7 cellular contexts compared by ENCODE assay signal in the genomic region with DNA sequence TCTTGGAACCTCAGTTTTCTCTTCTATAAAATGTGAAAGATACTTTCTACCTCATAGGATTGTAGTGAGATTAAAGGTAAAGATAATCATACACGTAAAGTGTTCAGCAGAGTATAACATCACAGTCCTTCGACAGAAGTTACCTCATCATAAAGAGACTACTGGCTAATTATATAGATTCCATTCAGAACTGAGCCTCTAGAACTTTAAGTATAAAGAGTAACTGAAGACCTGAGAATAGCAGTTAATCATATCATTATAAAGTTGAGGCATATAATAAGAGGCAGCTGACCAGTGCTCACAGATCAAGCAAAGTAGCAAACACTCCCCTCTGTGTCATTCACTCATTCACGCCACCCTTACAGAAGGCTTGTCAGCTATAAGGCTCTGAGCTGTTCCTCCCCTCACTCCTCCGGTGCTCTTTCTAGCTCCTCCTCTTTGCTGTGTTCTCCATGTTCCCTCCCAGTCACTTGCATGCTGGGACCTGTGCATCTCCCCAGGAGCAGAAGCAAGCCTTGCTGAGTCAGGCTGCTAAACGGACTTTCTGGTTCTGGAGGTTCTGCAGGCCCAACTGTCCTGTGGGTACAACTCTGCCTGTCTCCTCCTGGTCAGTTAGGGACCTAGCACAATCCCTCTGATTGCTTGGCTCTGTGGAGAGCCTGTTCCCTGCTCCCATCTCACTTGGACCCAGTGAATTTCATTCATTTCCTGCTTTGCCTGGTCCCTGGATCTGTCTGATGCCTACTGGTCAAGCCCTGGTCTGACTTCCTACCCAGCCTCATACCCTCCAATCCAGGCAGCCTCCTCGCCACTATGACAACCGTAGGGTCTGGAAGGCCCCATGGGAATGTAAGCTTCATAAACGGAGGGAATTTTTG. TPM values are rescaled to one million over a fixed set of nuclear protein-coding genes. Genes with fewer than 3 reads are reported as not detected.
DNase-seq lines count a peak whose midpoint lies in the region; ATAC-seq and TF ChIP-seq lines count a peak whose summit lies in the region.

No MANE protein-coding gene starts in this region.

- H3K27me3 Mint-ChIP-seq in activated CD4-positive, alpha-beta memory T cell treated with anti-CD3 and anti-CD28 coated beads for 36 hours, result no peaks in the 10 kb centered on the region
- no peaks in the 10 kb centered on the region for H3K27me3 Mint-ChIP-seq in natural killer cell treated with Interleukin-12 subunit alpha and Interleukin-12 subunit beta and Interleukin-15 and Interleukin-18, amount 100 ng/mL, for 72 hours

- POLR2A ChIA-PET in activated CD4-positive, alpha-beta memory T cell treated with anti-CD3 and anti-CD28 coated beads for 36 hours (lab: Charles Lee), result interaction anchor here (0.6 to 2.4 kb wide), 14 partner anchors 11 to 121 kb away, joined by 3 to 13 read pairs (median 4); a partner anchor contains a TSS

- peaks cover 24% of the 10 kb centered on the region for H3K4me1 Mint-ChIP-seq in activated CD4-positive, alpha-beta memory T cell treated with anti-CD3 and anti-CD28 coated beads for 36 hours (ENCODE audit: low read depth)
- H3K4me1 Mint-ChIP-seq in natural killer cell treated with Interleukin-12 subunit alpha and Interleukin-12 subunit beta and Interleukin-15 and Interleukin-18, amount 100 ng/mL, for 72 hours (ENCODE audit: low read depth in 2 of 2), result peaks cover 65% of the 10 kb centered on the region in 2 donors

- TF ChIP-seq CTCF in omental fat pad (IDR thresholded peaks at IDR 0.05), result no peak

- intact Hi-C loops in activated CD4-positive, alpha-beta memory T cell treated with anti-CD3 and anti-CD28 coated beads for 36 hours (cut with micrococcal nuclease), result loop anchor here (1.0 to 2.0 kb wide), 6 partner anchors 19 to 141 kb away; a partner anchor contains a TSS

- peak; percentile 65 for DNase-seq in activated CD4-positive, alpha-beta memory T cell treated with anti-CD3 and anti-CD28 coated beads for 36 hours
- peak; percentile 74 for DNase-seq in natural killer cell treated with Interleukin-12 subunit alpha and Interleukin-12 subunit beta and Interleukin-15 and Interleukin-18, amount 100 ng/mL, for 72 hours (ENCODE audit: low spot score)
- DNase-seq in omental fat pad (ENCODE audit: low spot score), result no peak
- DNase-seq in HuH-7.5 (ENCODE audit: low spot score), result no peak

- ATAC-seq in GM19372 (IDR thresholded peaks at IDR 0.05; ENCODE audit: low read depth, unreplicated experiment) (peak; percentile 50), HG03108 (IDR thresholded peaks at IDR 0.05; ENCODE audit: unreplicated experiment) (peak; percentile 62), omental fat pad (ENCODE audit: low FRiP score) (no peak), GM19467 (IDR thresholded peaks at IDR 0.05; ENCODE audit: unreplicated experiment) (no peak)
- peak; percentile 82 to 89 for ATAC-seq in natural killer cell treated with Interleukin-12 subunit alpha and Interleukin-12 subunit beta and Interleukin-15 and Interleukin-18, amount 100 ng/mL, for 72 hours

- H3K27ac Mint-ChIP-seq in activated CD4-positive, alpha-beta memory T cell treated with anti-CD3 and anti-CD28 coated beads for 36 hours, result peak overlapping the region; percentile 96
- peak overlapping the region; percentile 97 to 100 for H3K27ac Mint-ChIP-seq in natural killer cell treated with Interleukin-12 subunit alpha and Interleukin-12 subunit beta and Interleukin-15 and Interleukin-18, amount 100 ng/mL, for 72 hours

- H3K9me3 Mint-ChIP-seq in activated CD4-positive, alpha-beta memory T cell treated with anti-CD3 and anti-CD28 coated beads for 36 hours, result no peaks in the 10 kb centered on the region
- peaks cover 6% of the 10 kb centered on the region for H3K9me3 Mint-ChIP-seq in natural killer cell treated with Interleukin-12 subunit alpha and Interleukin-12 subunit beta and Interleukin-15 and Interleukin-18, amount 100 ng/mL, for 72 hours

- CTCF ChIA-PET in activated CD4-positive, alpha-beta memory T cell treated with anti-CD3 and anti-CD28 coated beads for 36 hours (lab: Charles Lee), result interaction anchor here (1.0 to 7.5 kb wide), 36 partner anchors 9 to 329 kb away, joined by 3 to 205 read pairs (median 8); a partner anchor contains a TSS

- H3K4me3 Mint-ChIP-seq in activated CD4-positive, alpha-beta memory T cell treated with anti-CD3 and anti-CD28 coated beads for 36 hours, result peak overlapping the region; percentile 78
- peak overlapping the region; percentile 91 for H3K4me3 Mint-ChIP-seq in natural killer cell treated with Interleukin-12 subunit alpha and Interleukin-12 subunit beta and Interleukin-15 and Interleukin-18, amount 100 ng/mL, for 72 hours

- H3K36me3 Mint-ChIP-seq in activated CD4-positive, alpha-beta memory T cell treated with anti-CD3 and anti-CD28 coated beads for 36 hours, result no peaks in the 10 kb centered on the region
- H3K36me3 Mint-ChIP-seq in natural killer cell treated with Interleukin-12 subunit alpha and Interleukin-12 subunit beta and Interleukin-15 and Interleukin-18, amount 100 ng/mL, for 72 hours, result peaks cover 25% of the 10 kb centered on the region

RNA-seq across cellular contexts. Expression of a gene that starts 28.3 kb away (rescaled TPM):
- 1 to 10 TPM; 4.8 to 4.9 TPM for total RNA-seq in activated CD4-positive, alpha-beta memory T cell treated with anti-CD3 and anti-CD28 coated beads for 36 hours
- total RNA-seq in natural killer cell treated with Interleukin-12 subunit alpha and Interleukin-12 subunit beta and Interleukin-15 and Interleukin-18, amount 100 ng/mL, for 72 hours, result 1 to 10 TPM in 1 of 2 donors, under 1 TPM in 1; 0.92 to 1.2 TPM
- 1 to 10 TPM in 3 of 4 donors, under 1 TPM in 1; 0.95 to 3.2 (median 1.4) TPM for total RNA-seq in omental fat pad

RNA-seq across cellular contexts. Expression of a gene that starts 28.6 kb away (rescaled TPM):
- total RNA-seq in activated CD4-positive, alpha-beta memory T cell treated with anti-CD3 and anti-CD28 coated beads for 36 hours, result 10 to 100 TPM; 11.4 to 15.9 TPM
- 1,000 to 10,000 TPM in 1 of 2 donors, 100 to 1,000 TPM in 1; 677 to 1,669 TPM for total RNA-seq in natural killer cell treated with Interleukin-12 subunit alpha and Interleukin-12 subunit beta and Interleukin-15 and Interleukin-18, amount 100 ng/mL, for 72 hours
- total RNA-seq in omental fat pad, result 1 to 10 TPM; 1.1 to 3.2 (median 1.7) TPM

RNA-seq across cellular contexts. Expression of a gene that starts 56.0 kb away (rescaled TPM):
- 100 to 1,000 TPM; 190 to 194 TPM for total RNA-seq in activated CD4-positive, alpha-beta memory T cell treated with anti-CD3 and anti-CD28 coated beads for 36 hours
- 100 to 1,000 TPM; 434 to 816 TPM for total RNA-seq in natural killer cell treated with Interleukin-12 subunit alpha and Interleukin-12 subunit beta and Interleukin-15 and Interleukin-18, amount 100 ng/mL, for 72 hours
- 10 to 100 TPM in 1 of 4 donors, 1 to 10 TPM in 3; 5.2 to 21.0 (median 8.0) TPM for total RNA-seq in omental fat pad

Comparison
In these comparisons a context has a peak if more than half of its experiments do, and no peak if none do; other contexts are left out.
1. ATAC-seq: peak in GM19372 (single experiment), HG03108 (single experiment) and natural killer cell treated with Interleukin-12 subunit alpha and Interleukin-12 subunit beta and Interleukin-15 and Interleukin-18, amount 100 ng/mL, for 72 hours (2 of 2); none in omental fat pad (single experiment) and GM19467 (single experiment).
2. DNase-seq: peak in activated CD4-positive, alpha-beta memory T cell treated with anti-CD3 and anti-CD28 coated beads for 36 hours (single experiment) and natural killer cell treated with Interleukin-12 subunit alpha and Interleukin-12 subunit beta and Interleukin-15 and Interleukin-18, amount 100 ng/mL, for 72 hours (single experiment); none in omental fat pad (single experiment) and HuH-7.5 (single experiment).
3. RNA of a gene that starts 28.6 kb away (total RNA-seq): 677 to 1,669 TPM in natural killer cell treated with Interleukin-12 subunit alpha and Interleukin-12 subunit beta and Interleukin-15 and Interleukin-18, amount 100 ng/mL, for 72 hours; 11.4 to 15.9 TPM in activated CD4-positive, alpha-beta memory T cell treated with anti-CD3 and anti-CD28 coated beads for 36 hours and 1.1 to 3.2 TPM in omental fat pad; every median in the first group is over 10 times any median in the second.
4. RNA of a gene that starts 56.0 kb away (total RNA-seq): 434 to 816 TPM in natural killer cell treated with Interleukin-12 subunit alpha and Interleukin-12 subunit beta and Interleukin-15 and Interleukin-18, amount 100 ng/mL, for 72 hours and 190 to 194 TPM in activated CD4-positive, alpha-beta memory T cell treated with anti-CD3 and anti-CD28 coated beads for 36 hours; 5.2 to 21.0 TPM in omental fat pad; every median in the first group is over 4 times any median in the second.